Comparison of ENCODE assay signal across 23 cellular contexts in the genomic region with DNA sequence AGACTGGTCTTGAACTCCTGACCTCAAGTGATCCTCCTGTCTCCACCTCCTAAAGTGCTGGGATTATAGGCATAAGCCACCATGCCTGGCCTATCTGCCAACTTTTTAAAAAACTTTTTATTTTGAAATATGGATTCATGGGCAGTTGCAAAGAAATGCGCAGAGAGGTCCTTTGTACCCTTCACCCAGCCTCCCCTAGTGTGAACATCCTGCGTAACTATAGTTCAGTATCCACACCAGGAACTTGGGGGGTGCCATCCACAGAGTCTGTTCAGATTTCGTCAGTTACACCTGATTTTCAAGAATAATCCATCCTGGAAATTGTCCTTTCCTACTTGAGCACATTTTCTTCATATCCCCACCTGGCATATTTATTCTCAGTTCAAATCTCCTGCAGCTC.
"Had no signal": no experiment of that assay in that cellular context is flagged by ENCODE, and none has a peak within 500 bp of the region (broad histone marks: within the 10 kb centered on the region; RNA-seq: fewer than 3 reads in every experiment).

No MANE protein-coding gene starts in this region.

- H3K36me3 ChIP-seq: esophagus squamous epithelium, gastrocnemius medialis, heart right ventricle, left lung, lower lobe of right lung had no signal

- H3K9me3 ChIP-seq: esophagus squamous epithelium, gastrocnemius medialis, heart right ventricle, left lung, lower lobe of right lung, mucosa of descending colon had no signal

- DNase-seq: cortex of kidney; effector CD8-positive, alpha-beta T cell; effector memory CD8-positive, alpha-beta T cell; endodermal cell; erythroblast; esophagus squamous epithelium; foreskin fibroblast; foreskin melanocyte; gastrocnemius medialis; glutamatergic neuron; head of caudate nucleus; heart right ventricle; hippocampal formation; left cardiac atrium; left lung; left ventricle myocardium superior; lower lobe of right lung; mesenchymal stem cell; mucosa of descending colon; naive B cell; naive thymus-derived CD8-positive, alpha-beta T cell had no signal

- H3K27me3 ChIP-seq: esophagus squamous epithelium, gastrocnemius medialis, heart right ventricle, left lung had no signal

- H3K27ac ChIP-seq: epithelial cell of prostate, esophagus squamous epithelium, gastrocnemius medialis, heart right ventricle, left lung, lower lobe of right lung had no signal

- ATAC-seq: effector memory CD8-positive, alpha-beta T cell; esophagus mucosa; gastrocnemius medialis; heart right ventricle; left cardiac atrium; left lung; left ventricle myocardium superior; lower lobe of right lung; mucosa of descending colon; naive thymus-derived CD8-positive, alpha-beta T cell had no signal

- H3K4me3 ChIP-seq: esophagus squamous epithelium, gastrocnemius medialis, heart right ventricle, left lung, lower lobe of right lung, mucosa of descending colon had no signal
